ENCODE assay signal across 7 cellular contexts in the genomic region with DNA sequence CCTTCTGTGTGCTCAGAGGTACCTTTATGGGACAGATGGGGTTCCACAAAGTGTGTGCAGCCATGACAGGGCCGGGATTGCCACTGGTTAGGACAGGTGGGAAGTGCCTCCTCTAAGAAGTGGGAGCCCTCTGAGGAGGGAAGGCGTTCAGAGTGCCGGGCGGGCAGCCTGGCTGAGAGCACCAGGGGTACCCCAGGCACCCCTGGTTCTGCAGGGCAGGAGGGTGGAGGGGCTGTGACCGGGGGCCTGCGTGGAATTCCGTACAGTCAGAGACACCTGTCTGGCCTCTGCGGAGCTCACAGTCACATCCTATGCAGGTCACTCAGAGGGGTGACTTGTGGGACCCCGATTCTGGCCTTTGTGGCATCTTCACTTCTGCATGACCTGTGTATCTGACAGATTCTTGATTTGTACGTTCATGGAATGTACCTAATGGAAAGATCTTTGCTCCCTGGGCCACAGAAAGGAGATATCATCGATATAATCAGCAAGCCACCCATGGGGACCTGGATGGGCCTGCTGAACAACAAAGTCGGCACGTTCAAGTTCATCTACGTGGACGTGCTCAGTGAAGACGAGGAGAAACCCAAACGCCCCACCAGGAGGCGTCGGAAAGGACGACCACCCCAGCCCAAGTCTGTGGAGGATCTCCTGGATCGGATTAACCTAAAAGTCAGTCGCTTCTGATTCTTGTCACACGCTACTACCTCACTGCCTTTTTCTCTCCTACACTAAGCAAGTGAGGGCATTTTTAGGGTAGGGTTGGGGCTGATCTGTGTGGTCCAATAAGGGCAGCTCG.
"Had no signal": no experiment of that assay in that cellular context is flagged by ENCODE, and none has a peak within 500 bp of the region (broad histone marks: within the 10 kb centered on the region; RNA-seq: fewer than 3 reads in every experiment).

No MANE protein-coding gene starts in this region.

- H3K27me3 ChIP-seq: right lobe of liver had no signal

- ATAC-seq: left lobe of liver, natural killer cell, psoas muscle, right lobe of liver had no signal

- DNase-seq: activated naive CD4-positive, alpha-beta T cell treated with anti-CD3 and anti-CD28 coated beads, Interleukin-2, amount 10 ng/mL, durations not matched to agents 7 days and 5 days; mammary epithelial cell; natural killer cell; occipital lobe; psoas muscle; right lobe of liver had no signal

- H3K4me1 ChIP-seq: psoas muscle had no signal

- H3K9me3 ChIP-seq: psoas muscle, right lobe of liver had no signal

- H3K27ac ChIP-seq: psoas muscle, right lobe of liver had no signal

- H3K4me3 ChIP-seq: psoas muscle, right lobe of liver had no signal
